In genomic region chr1:228782662-228783414, GRCh38 we compare ENCODE assay signal across 14 cellular contexts. TPM values are rescaled to one million over a fixed set of nuclear protein-coding genes. Genes with fewer than 3 reads are reported as not detected.
DNase-seq lines count a peak whose midpoint lies in the region; ATAC-seq and TF ChIP-seq lines count a peak whose summit lies in the region.
"Had no signal": no experiment of that assay in that cellular context is flagged by ENCODE, and none has a peak within 500 bp of the region (broad histone marks: within the 10 kb centered on the region; RNA-seq: fewer than 3 reads in every experiment).

No MANE protein-coding gene starts in this region.

- no peaks in the 10 kb centered on the region for H3K9me3 Mint-ChIP-seq in activated T-helper 1 cell treated with anti-CD3 and anti-CD28 coated beads, Interleukin-12 subunit alpha, Interleukin-12 subunit beta, Interleukin-2, Interleukin-4 antibody, amounts not matched to agents 30 ng/mL and 10 ng/mL and 1 ng/mL, durations not matched to agents 14 hours and 24 hours and 36 hours
- H3K9me3 Mint-ChIP-seq: brain; CD4-positive, alpha-beta T cell had no signal

- no peaks in the 10 kb centered on the region for H3K36me3 ChIP-seq in liver (ENCODE audit: control insufficient read depth in 4 of 4, insufficient read depth in 3 of 4, low read depth in 1 of 4, low read length in 3 of 4)
- no peaks in the 10 kb centered on the region for H3K36me3 ChIP-seq in BE2C
- H3K36me3 ChIP-seq: neutrophil had no signal

- WGBS in liver: 53% methylated on average over 5 of the region's 5 CpGs

- TF ChIP-seq RAD21 in liver (IDR thresholded peaks at IDR 0.05): peak in 1 of 2 donors; percentile 67

- H3K9me3 ChIP-seq in liver (ENCODE audit: control insufficient read depth in 4 of 4, low read length in 3 of 4) (no peaks in the 10 kb centered on the region), BE2C (no peaks in the 10 kb centered on the region; the same call in 1 of the 2 replicates)
- H3K9me3 ChIP-seq: neutrophil had no signal

- H3K4me3 ChIP-seq in AG10803 (ENCODE audit: low read length) (no peak overlapping the region), liver (ENCODE audit: low read depth in 1 of 3, low read length in 3 of 3) (no peak overlapping the region), BE2C (ENCODE audit: low read depth, low read length) (no peak overlapping the region)

- H3K4me3 Mint-ChIP-seq in activated T-helper 1 cell treated with anti-CD3 and anti-CD28 coated beads, Interleukin-12 subunit alpha, Interleukin-12 subunit beta, Interleukin-2, Interleukin-4 antibody, amounts not matched to agents 30 ng/mL and 10 ng/mL and 1 ng/mL, durations not matched to agents 14 hours and 24 hours and 36 hours: no peak overlapping the region
- H3K4me3 Mint-ChIP-seq: brain; CD4-positive, alpha-beta T cell had no signal

- no peak for ATAC-seq in HG02870 (IDR thresholded peaks at IDR 0.05; ENCODE audit: unreplicated experiment)

- no peak overlapping the region for H3K9ac ChIP-seq in liver (ENCODE audit: low read depth in 1 of 2, low read length in 2 of 2)

- no peaks in the 10 kb centered on the region for H3K27me3 ChIP-seq in liver (ENCODE audit: control insufficient read depth in 4 of 4, insufficient read depth in 4 of 4, low read length in 3 of 4)
- H3K27me3 ChIP-seq in BE2C: no peaks in the 10 kb centered on the region
- H3K27me3 ChIP-seq: neutrophil had no signal

- H3K4me1 Mint-ChIP-seq in activated T-helper 1 cell treated with anti-CD3 and anti-CD28 coated beads, Interleukin-12 subunit alpha, Interleukin-12 subunit beta, Interleukin-2, Interleukin-4 antibody, amounts not matched to agents 30 ng/mL and 10 ng/mL and 1 ng/mL, durations not matched to agents 14 hours and 24 hours and 36 hours (ENCODE audit: low read depth): no peaks in the 10 kb centered on the region

- DNase-seq in AG10803 (ENCODE audit: low read depth): peak; percentile 35
- peak; percentile 37 for DNase-seq in HCEC 1CT
- peak; percentile 90 for DNase-seq in amniotic epithelial cell (ENCODE audit: low read depth)
- DNase-seq in activated T-helper 1 cell treated with anti-CD3 and anti-CD28 coated beads, Interleukin-12 subunit alpha, Interleukin-12 subunit beta, Interleukin-2, Interleukin-4 antibody, amounts not matched to agents 30 ng/mL and 10 ng/mL and 1 ng/mL, durations not matched to agents 14 hours and 24 hours and 36 hours (ENCODE audit: low spot score): no peak
- DNase-seq in superior temporal gyrus (ENCODE audit: extremely low spot score): no peak
- no peak for DNase-seq in BE2C
- DNase-seq: CD4-positive, alpha-beta T cell; NCI-H1436; stimulated activated CD4-positive, alpha-beta T cell treated with anti-CD3 and anti-CD28 coated beads, Interleukin-2, amount 100 ng/mL, for 48 hours had no signal

- H3K4me1 ChIP-seq in liver (ENCODE audit: control insufficient read depth in 4 of 4, insufficient read depth in 4 of 4, low read length in 3 of 4): peaks cover 4 to 18% (median 10%) of the 10 kb centered on the region in 4 donors
- peaks cover 28% of the 10 kb centered on the region for H3K4me1 ChIP-seq in BE2C

- H3K27me3 Mint-ChIP-seq in activated T-helper 1 cell treated with anti-CD3 and anti-CD28 coated beads, Interleukin-12 subunit alpha, Interleukin-12 subunit beta, Interleukin-2, Interleukin-4 antibody, amounts not matched to agents 30 ng/mL and 10 ng/mL and 1 ng/mL, durations not matched to agents 14 hours and 24 hours and 36 hours (ENCODE audit: insufficient read depth): peaks cover 10% of the 10 kb centered on the region
- H3K27me3 Mint-ChIP-seq: CD4-positive, alpha-beta T cell had no signal

- no peak overlapping the region for H3K27ac Mint-ChIP-seq in activated T-helper 1 cell treated with anti-CD3 and anti-CD28 coated beads, Interleukin-12 subunit alpha, Interleukin-12 subunit beta, Interleukin-2, Interleukin-4 antibody, amounts not matched to agents 30 ng/mL and 10 ng/mL and 1 ng/mL, durations not matched to agents 14 hours and 24 hours and 36 hours
- H3K27ac Mint-ChIP-seq: CD4-positive, alpha-beta T cell had no signal

- no peak for TF ChIP-seq CTCF in AG10803 (conservative IDR thresholded peaks at IDR 0.05; ENCODE audit: low read length)
- TF ChIP-seq CTCF in liver (IDR thresholded peaks at IDR 0.05; ENCODE audit: low read depth, low read length, missing input control): no peak
- no peak for TF ChIP-seq CTCF in BE2C (IDR thresholded peaks at IDR 0.05; ENCODE audit: low read depth, low read length)

- no peak overlapping the region for H3K27ac ChIP-seq in liver (ENCODE audit: low read depth in 1 of 2, low read length in 2 of 2)
- H3K27ac ChIP-seq: HL-60, neutrophil had no signal

- intact Hi-C loops in activated T-helper 1 cell treated with anti-CD3 and anti-CD28 coated beads, Interleukin-12 subunit alpha, Interleukin-12 subunit beta, Interleukin-2, Interleukin-4 antibody, amounts not matched to agents 30 ng/mL and 10 ng/mL and 1 ng/mL, durations not matched to agents 14 hours and 24 hours and 36 hours (cut with micrococcal nuclease): no loop called here

- no peaks in the 10 kb centered on the region for H3K36me3 Mint-ChIP-seq in activated T-helper 1 cell treated with anti-CD3 and anti-CD28 coated beads, Interleukin-12 subunit alpha, Interleukin-12 subunit beta, Interleukin-2, Interleukin-4 antibody, amounts not matched to agents 30 ng/mL and 10 ng/mL and 1 ng/mL, durations not matched to agents 14 hours and 24 hours and 36 hours (ENCODE audit: low read depth)
- H3K36me3 Mint-ChIP-seq: brain had no signal

TF ChIP-seq in liver, 16 proteins besides CTCF, POLR2A, EP300 and RAD21:
- TF ChIP-seq, protein P1, sequence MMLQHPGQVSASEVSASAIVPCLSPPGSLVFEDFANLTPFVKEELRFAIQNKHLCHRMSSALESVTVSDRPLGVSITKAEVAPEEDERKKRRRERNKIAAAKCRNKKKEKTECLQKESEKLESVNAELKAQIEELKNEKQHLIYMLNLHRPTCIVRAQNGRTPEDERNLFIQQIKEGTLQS (IDR thresholded peaks at IDR 0.05): peak; percentile 54
- peak; percentile 36 to 41 for TF ChIP-seq RXRA (IDR thresholded peaks at IDR 0.05)
- TF ChIP-seq MAX (IDR thresholded peaks at IDR 0.05): no peak
- peak; percentile 75 to 97 for TF ChIP-seq JUND (IDR thresholded peaks at IDR 0.05)
- TF ChIP-seq HNF4A (conservative IDR thresholded peaks at IDR 0.05): peak; percentile 89 to 90
- peak; percentile 79 for TF ChIP-seq SP1 (IDR thresholded peaks at IDR 0.05)

RNA-seq across cellular contexts. Expression of gene RHOU, which starts 47.6 kb away (rescaled TPM):
- 10 to 100 TPM; 11.3 to 12.0 TPM for total RNA-seq in liver
- 10 to 100 TPM in 1 of 2 donors, 1 to 10 TPM in 1; 6.4 to 11.8 TPM for polyA plus RNA-seq in liver
- 0.49 and 0.69 TPM in 2 replicates for total RNA-seq in activated T-helper 1 cell treated with anti-CD3 and anti-CD28 coated beads, Interleukin-12 subunit alpha, Interleukin-12 subunit beta, Interleukin-2, Interleukin-4 antibody, amounts not matched to agents 30 ng/mL and 10 ng/mL and 1 ng/mL, durations not matched to agents 14 hours and 24 hours and 36 hours
- 16.3 TPM for polyA plus RNA-seq in BE2C (2012; ENCODE audit: insufficient read depth, insufficient read length, low read depth)

Comparison
In these comparisons a context has a peak if more than half of its experiments do, and no peak if none do; other contexts are left out.
1. DNase-seq: peak in AG10803 (single experiment), HCEC 1CT (single experiment) and amniotic epithelial cell (single experiment); none in activated T-helper 1 cell treated with anti-CD3 and anti-CD28 coated beads, Interleukin-12 subunit alpha, Interleukin-12 subunit beta, Interleukin-2, Interleukin-4 antibody, amounts not matched to agents 30 ng/mL and 10 ng/mL and 1 ng/mL, durations not matched to agents 14 hours and 24 hours and 36 hours (single experiment), superior temporal gyrus (single experiment) and BE2C (single experiment).